In the genomic region with DNA sequence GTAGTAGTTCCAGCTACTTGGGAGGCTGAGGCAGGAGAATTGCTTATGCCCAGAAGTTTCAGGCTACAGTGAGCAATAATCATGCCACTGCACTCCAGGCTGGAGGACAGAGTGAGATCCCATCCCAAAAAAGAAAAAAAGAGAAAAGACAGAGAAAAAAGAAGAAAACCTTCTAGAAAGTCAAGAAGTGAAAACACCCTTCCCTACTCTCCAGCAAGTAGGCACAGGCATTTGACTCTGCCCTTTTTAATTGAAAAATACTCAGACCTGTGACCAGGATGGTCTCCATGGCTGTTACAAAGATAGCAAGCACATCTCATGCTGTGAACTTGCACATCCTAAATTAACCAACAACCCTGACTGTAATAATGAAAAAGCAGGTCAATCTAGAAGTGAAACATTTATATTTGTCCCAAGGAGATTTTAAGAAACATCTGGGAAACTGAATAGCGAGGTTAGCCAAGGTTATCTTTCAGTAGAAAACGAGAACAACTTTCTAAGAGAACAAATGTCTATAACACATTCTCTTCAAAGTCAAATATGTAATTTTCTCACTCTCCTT, we compare ENCODE assay signal across 8 cellular contexts. TPM values are rescaled to one million over a fixed set of nuclear protein-coding genes. Genes with fewer than 3 reads are reported as not detected.
DNase-seq lines count a peak whose midpoint lies in the region; ATAC-seq and TF ChIP-seq lines count a peak whose summit lies in the region.

No MANE protein-coding gene starts in this region.

- H3K36me3 ChIP-seq in brain microvascular endothelial cell (replicated peaks) (no peaks in the 10 kb centered on the region), prostate gland (no peaks in the 10 kb centered on the region)

- TF ChIP-seq POLR2A in prostate gland (IDR thresholded peaks at IDR 0.05), result no peak

- DNase-seq in brain microvascular endothelial cell (no peak), prostate gland (ENCODE audit: low spot score) (no peak), T-helper 9 cell (no peak), RKO (ENCODE audit: low spot score) (no peak), posterior vena cava (ENCODE audit: low spot score) (no peak)

- no peaks in the 10 kb centered on the region for H3K27me3 ChIP-seq in brain microvascular endothelial cell (replicated peaks)
- no peaks in the 10 kb centered on the region for H3K27me3 ChIP-seq in prostate gland (replicated peaks; ENCODE audit: insufficient read depth)

- no peaks in the 10 kb centered on the region for H3K9me3 ChIP-seq in prostate gland

- intact Hi-C loops in prostate gland (cut with DNase I), result loop anchor here (2.0 to 10.0 kb wide), 3 partner anchors 47 to 913 kb away; a partner anchor contains a TSS
- intact Hi-C loops in posterior vena cava (cut with DNase I), result no loop called here

- peak; percentile 0 for ATAC-seq in GM19324 (IDR thresholded peaks at IDR 0.05; ENCODE audit: low FRiP score, unreplicated experiment)
- peak; percentile 24 for ATAC-seq in HG02981 (IDR thresholded peaks at IDR 0.05; ENCODE audit: unreplicated experiment)
- ATAC-seq in GM21723 (IDR thresholded peaks at IDR 0.05; ENCODE audit: unreplicated experiment), result no peak

- no peak for TF ChIP-seq CTCF in brain microvascular endothelial cell (IDR thresholded peaks at IDR 0.05; ENCODE audit: low read depth, low read length, missing control alignments)
- TF ChIP-seq CTCF in prostate gland (IDR thresholded peaks at IDR 0.05), result no peak

- in situ Hi-C loops in brain microvascular endothelial cell (cut with HindIII; ENCODE audit: low pct_ligation_motif_present, low sequenced_read_pairs), result no loop called here

- WGBS in prostate gland, result 53% methylated on average over 2 of the region's 2 CpGs

- H3K27ac ChIP-seq in brain microvascular endothelial cell (peak overlapping the region; percentile 77), prostate gland (no peak overlapping the region)

- peak overlapping the region; percentile 71 for H3K4me3 ChIP-seq in brain microvascular endothelial cell (ENCODE audit: low read depth, low read length)
- H3K4me3 ChIP-seq in prostate gland, result peak overlapping the region; percentile 60 to 62

- no peaks in the 10 kb centered on the region for H3K4me1 ChIP-seq in prostate gland (replicated peaks)

RNA-seq across cellular contexts. Expression of a gene that starts 2.0 kb away (rescaled TPM):
- total RNA-seq in prostate gland, result 10 to 100 TPM; 12.9 to 25.2 TPM
- total RNA-seq in posterior vena cava, result 10 to 100 TPM; 54.7 to 63.8 TPM
